In the genomic region with DNA sequence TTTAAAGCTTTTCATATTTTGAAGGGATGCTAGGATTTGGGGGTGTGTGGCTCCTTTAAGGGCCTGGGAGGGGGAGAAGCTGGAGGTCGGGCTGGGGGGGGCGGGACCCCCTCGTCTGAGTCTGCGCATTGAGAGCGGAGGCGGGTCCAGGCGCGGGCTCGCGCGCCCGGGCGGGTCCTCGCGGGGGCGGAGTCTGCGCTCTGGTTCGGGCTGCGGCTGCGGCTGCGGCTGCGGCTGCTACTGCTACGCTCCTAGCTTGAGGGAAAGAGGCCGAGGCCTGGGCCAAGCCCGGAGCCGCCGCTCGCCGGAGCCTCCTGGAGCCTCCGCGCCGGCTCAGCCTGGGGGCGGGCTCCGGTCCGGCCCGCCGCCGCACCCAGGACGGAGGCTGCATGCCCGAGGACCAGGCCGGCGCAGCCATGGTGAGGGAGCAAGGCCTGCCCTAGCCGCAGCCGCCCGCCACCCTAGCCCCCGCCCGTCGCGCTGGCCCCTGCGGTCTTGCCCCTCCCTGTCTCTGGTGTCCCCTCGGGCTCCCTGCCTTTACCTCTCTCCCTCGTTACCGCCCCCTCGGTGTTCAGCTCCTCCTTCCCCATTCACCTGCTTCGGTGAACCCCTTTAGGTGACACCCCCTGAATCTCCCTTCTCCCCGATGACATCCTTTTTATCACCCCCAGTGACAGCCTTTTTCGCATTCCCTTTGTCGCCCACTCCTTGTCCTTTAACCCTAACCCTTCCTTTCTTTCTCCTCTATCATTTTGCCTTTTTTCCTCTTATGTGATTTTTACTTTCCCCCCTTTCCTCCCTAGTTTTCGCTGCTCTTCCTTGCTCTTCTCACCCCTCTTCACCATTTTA, we compare ENCODE assay signal across 8 cellular contexts. TPM values are rescaled to one million over a fixed set of nuclear protein-coding genes. Genes with fewer than 3 reads are reported as not detected.
DNase-seq lines count a peak whose midpoint lies in the region; ATAC-seq, FAIRE-seq and TF ChIP-seq lines count a peak whose summit lies in the region.

A gene (plus strand): TSS at position 189 of the 849 bp plus-strand sequence. CDS start 201 bp downstream, at position 390.

- H3K9ac ChIP-seq in HepG2 (ENCODE audit: insufficient read depth, low read depth, low read length), result peak within 1 kb of the TSS; percentile 88

- DNase-seq in C1 segment of cervical spinal cord (lab: John Stamatoyannopoulos, UW) (peak; percentile 27 to 95 (median 90)), NCI-H748 treated with DMSO at 0.1 percent for 48 hours (lab: John Stamatoyannopoulos, UW) (peak; percentile 82), HepG2 (ENCODE audit: low spot score) (peak; percentile 62)
- peak; percentile 79 to 88 for DNase-seq in activated CD4-positive, alpha-beta T cell treated with anti-CD3 and anti-CD28 coated beads, Interleukin-2, amount 50 U/mL, for 24 hours (ENCODE audit: low read depth in 1 of 2, low spot score in 1 of 2)
- DNase-seq in stimulated activated CD4-positive, alpha-beta T cell treated with anti-CD3 and anti-CD28 coated beads, Interleukin-4, amount 100 ng/mL, for 1 hour, result peak; percentile 89

- H3K36me3 Mint-ChIP-seq in dendritic cell treated with granulocyte-macrophage colony-stimulating factor and Interleukin-4, amounts not matched to agents 40 ng/mL and 50 ng/mL, for 4 days (ENCODE audit: low read depth), result peaks cover 19% of the 10 kb centered on the region

- H3K4me2 ChIP-seq in HepG2 (ENCODE audit: low read depth, low read length), result peak within 1 kb of the TSS; percentile 96

- H3K4me1 ChIP-seq in HepG2 (ENCODE audit: insufficient read depth, low read length), result peaks cover 34% of the 10 kb centered on the region

- TF ChIP-seq EP300 in HepG2 (IDR thresholded peaks at IDR 0.05; ENCODE audit: low read depth in 2 of 2, low read length in 2 of 2), result no peak
- TF ChIP-seq EP300 in HepG2 (CRISPR knock-in tag; IDR thresholded peaks at IDR 0.05; ENCODE audit: borderline replicate concordance), result no peak

- no peaks in the 10 kb centered on the region for H3K36me3 ChIP-seq in HepG2 (replicated peaks in 1 of 2; ENCODE audit: control insufficient read depth in 1 of 2, insufficient read depth in 2 of 2, low read length in 2 of 2)

- no peaks in the 10 kb centered on the region for H3K9me3 ChIP-seq in HepG2 (ENCODE audit: low read length)

- no peaks in the 10 kb centered on the region; the same call in 1 of the 2 replicates for H4K20me1 ChIP-seq in HepG2 (ENCODE audit: insufficient read depth, low read length)

- WGBS in HepG2 (ENCODE audit: low lambda C conversion rate), result 3% methylated on average over 9 of the region's 59 CpGs

- peak within 1 kb of the TSS; percentile 81 for H3K27ac Mint-ChIP-seq in dendritic cell treated with granulocyte-macrophage colony-stimulating factor and Interleukin-4, amounts not matched to agents 40 ng/mL and 50 ng/mL, for 4 days

- in situ Hi-C loops in HepG2 (cut with HindIII; ENCODE audit: extremely low pct_ligation_motif_present, low pct_unique_long_range_greater_than_20kb), result no loop called here

- peak within 1 kb of the TSS; percentile 84 for H3K27ac ChIP-seq in HepG2 (ENCODE audit: extremely low read length, insufficient read depth, low read length)

- FAIRE-seq in HepG2 (lab: Jason Lieb, UNC), result no peak

- peaks cover 51% of the 10 kb centered on the region for H3K4me1 Mint-ChIP-seq in dendritic cell treated with granulocyte-macrophage colony-stimulating factor and Interleukin-4, amounts not matched to agents 40 ng/mL and 50 ng/mL, for 4 days (ENCODE audit: low read depth)

- H3K4me3 ChIP-seq in HepG2 (replicated peaks in 1 of 3; ENCODE audit: insufficient read depth in 1 of 3, low read depth in 2 of 3, low read length in 3 of 3), result peak within 1 kb of the TSS; percentile 90 to 99 (median 92)

- TF ChIP-seq RAD21 in HepG2 (CRISPR knock-in tag; IDR thresholded peaks at IDR 0.05), result peak; percentile 59

- peak within 1 kb of the TSS; percentile 87 for H3K4me3 Mint-ChIP-seq in dendritic cell treated with granulocyte-macrophage colony-stimulating factor and Interleukin-4, amounts not matched to agents 40 ng/mL and 50 ng/mL, for 4 days

- intact Hi-C loops in dendritic cell treated with granulocyte-macrophage colony-stimulating factor and Interleukin-4, amounts not matched to agents 40 ng/mL and 50 ng/mL, for 4 days (cut with micrococcal nuclease), result no loop called here
- intact Hi-C loops in HepG2 (cut with micrococcal nuclease; ENCODE audit: unreplicated experiment), result loop anchor here (2.0 kb wide), 1 partner anchor 26 kb away; no protein-coding TSS in a partner anchor

- no peaks in the 10 kb centered on the region; a peak in 2 of 5 replicates for H3K27me3 ChIP-seq in HepG2 (ENCODE audit: control insufficient read depth in 1 of 2, insufficient read depth in 2 of 2, low read length in 2 of 2)

- no TSS peak for BruUV-seq in HepG2 (replicated peaks; lab: Mats Ljungman, UMichigan)

- peaks cover 24% of the 10 kb centered on the region for H3K79me2 ChIP-seq in HepG2 (ENCODE audit: insufficient read depth, low read length)

- peak within 1 kb of the TSS; percentile 99 for H2AFZ ChIP-seq in HepG2 (ENCODE audit: low read length)

- ATAC-seq in GM19395 (IDR thresholded peaks at IDR 0.05; ENCODE audit: unreplicated experiment), result peak; percentile 91
- ATAC-seq in HG03558 (IDR thresholded peaks at IDR 0.05; ENCODE audit: extremely low read depth, unreplicated experiment), result peak; percentile 82
- peak; percentile 97 for ATAC-seq in HepG2

- POLR2A ChIA-PET in HepG2 (lab: Yijun Ruan, JAX), result interaction anchor here (0.8 to 2.5 kb wide), 7 partner anchors 13 to 419 kb away, joined by 3 to 21 read pairs (median 4); a partner anchor contains a TSS

- CTCF ChIA-PET in HepG2 (lab: Yijun Ruan, JAX; ENCODE audit: low intra/inter-chr PET ratio, low total read pairs), result no interaction called here

- no peaks in the 10 kb centered on the region for H3K9me3 Mint-ChIP-seq in dendritic cell treated with granulocyte-macrophage colony-stimulating factor and Interleukin-4, amounts not matched to agents 40 ng/mL and 50 ng/mL, for 4 days

- TF ChIP-seq CTCF in HepG2 (CRISPR knock-in tag; IDR thresholded peaks at IDR 0.05), result no peak

- peak; percentile 49 to 77; a peak in 3 of 4 replicates for TF ChIP-seq POLR2A in HepG2 (IDR thresholded peaks at IDR 0.05; ENCODE audit: insufficient read depth in 1 of 2, low read depth in 2 of 2, low read length in 2 of 2)

- peaks cover 4% of the 10 kb centered on the region for H3K27me3 Mint-ChIP-seq in dendritic cell treated with granulocyte-macrophage colony-stimulating factor and Interleukin-4, amounts not matched to agents 40 ng/mL and 50 ng/mL, for 4 days

TF ChIP-seq in HepG2, 621 proteins besides CTCF, POLR2A, EP300 and RAD21 (continues in another document):
- TF ChIP-seq, protein P1, sequence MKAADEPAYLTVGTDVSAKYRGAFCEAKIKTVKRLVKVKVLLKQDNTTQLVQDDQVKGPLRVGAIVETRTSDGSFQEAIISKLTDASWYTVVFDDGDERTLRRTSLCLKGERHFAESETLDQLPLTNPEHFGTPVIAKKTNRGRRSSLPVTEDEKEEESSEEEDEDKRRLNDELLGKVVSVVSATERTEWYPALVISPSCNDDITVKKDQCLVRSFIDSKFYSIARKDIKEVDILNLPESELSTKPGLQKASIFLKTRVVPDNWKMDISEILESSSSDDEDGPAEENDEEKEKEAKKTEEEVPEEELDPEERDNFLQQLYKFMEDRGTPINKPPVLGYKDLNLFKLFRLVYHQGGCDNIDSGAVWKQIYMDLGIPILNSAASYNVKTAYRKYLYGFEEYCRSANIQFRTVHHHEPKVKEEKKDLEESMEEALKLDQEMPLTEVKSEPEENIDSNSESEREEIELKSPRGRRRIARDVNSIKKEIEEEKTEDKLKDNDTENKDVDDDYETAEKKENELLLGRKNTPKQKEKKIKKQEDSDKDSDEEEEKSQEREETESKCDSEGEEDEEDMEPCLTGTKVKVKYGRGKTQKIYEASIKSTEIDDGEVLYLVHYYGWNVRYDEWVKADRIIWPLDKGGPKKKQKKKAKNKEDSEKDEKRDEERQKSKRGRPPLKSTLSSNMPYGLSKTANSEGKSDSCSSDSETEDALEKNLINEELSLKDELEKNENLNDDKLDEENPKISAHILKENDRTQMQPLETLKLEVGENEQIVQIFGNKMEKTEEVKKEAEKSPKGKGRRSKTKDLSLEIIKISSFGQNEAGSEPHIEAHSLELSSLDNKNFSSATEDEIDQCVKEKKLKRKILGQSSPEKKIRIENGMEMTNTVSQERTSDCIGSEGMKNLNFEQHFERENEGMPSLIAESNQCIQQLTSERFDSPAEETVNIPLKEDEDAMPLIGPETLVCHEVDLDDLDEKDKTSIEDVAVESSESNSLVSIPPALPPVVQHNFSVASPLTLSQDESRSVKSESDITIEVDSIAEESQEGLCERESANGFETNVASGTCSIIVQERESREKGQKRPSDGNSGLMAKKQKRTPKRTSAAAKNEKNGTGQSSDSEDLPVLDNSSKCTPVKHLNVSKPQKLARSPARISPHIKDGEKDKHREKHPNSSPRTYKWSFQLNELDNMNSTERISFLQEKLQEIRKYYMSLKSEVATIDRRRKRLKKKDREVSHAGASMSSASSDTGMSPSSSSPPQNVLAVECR (CRISPR knock-in tag; IDR thresholded peaks at IDR 0.05; ENCODE audit: borderline replicate concordance), result peak; percentile 69; the same call in 1 of the 2 replicates
- TF ChIP-seq KDM5B (CRISPR knock-in tag; IDR thresholded peaks at IDR 0.05; ENCODE audit: borderline replicate concordance), result peak; percentile 68; the same call in 1 of the 2 replicates

RNA-seq across cellular contexts. Expression of the gene that starts here (rescaled TPM):
- 17.9 and 28.1 TPM in 2 replicates for total RNA-seq in HepG2 (2016; rRNA removed; fragmentation: Illumina TruSeq; extraction: Trizol)
- total RNA-seq in HepG2 (2016; cell fraction: cytosol; rRNA removed; fragmentation: Illumina TruSeq; extraction: Trizol; ENCODE audit: low read depth), result 2.2 and 2.5 TPM in 2 replicates
- total RNA-seq in HepG2 (2016; cell fraction: insoluble cytoplasmic fraction; rRNA removed; fragmentation: Illumina TruSeq; extraction: Trizol), result 18.2 and 27.0 TPM in 2 replicates
- total RNA-seq in HepG2 (2016; cell fraction: membrane; rRNA removed; fragmentation: Illumina TruSeq; extraction: Trizol), result 8.1 and 8.3 TPM in 2 replicates
- 17.9 and 18.0 TPM in 2 replicates for total RNA-seq in HepG2 (2016; cell fraction: nucleus; rRNA removed; fragmentation: Illumina TruSeq; extraction: Trizol)
- polyA plus RNA-seq in HepG2 (2011; rRNA removed), result 6.4 and 6.9 TPM in 2 replicates
- 3.3 and 4.9 TPM in 2 replicates for polyA plus RNA-seq in HepG2 (2011; cell fraction: cytosol; rRNA removed)
- polyA plus RNA-seq in HepG2 (2011; cell fraction: nucleus; rRNA removed), result 3.6 and 4.2 TPM in 2 replicates
- 3.8 and 5.0 TPM in 2 replicates for polyA plus RNA-seq in HepG2 (2012)
- 0.28 and 0.43 TPM in 2 replicates for polyA plus RNA-seq in HepG2 (2016; cell fraction: cytosol; fragmentation: Illumina TruSeq; extraction: Trizol; ENCODE audit: low read depth)
- polyA plus RNA-seq in HepG2 (2016; cell fraction: insoluble cytoplasmic fraction; fragmentation: Illumina TruSeq; extraction: Trizol; ENCODE audit: low read depth), result 9.8 and 10.7 TPM in 2 replicates
- polyA plus RNA-seq in HepG2 (2016; cell fraction: membrane; fragmentation: Illumina TruSeq; extraction: Trizol; ENCODE audit: low read depth), result 1.7 and 1.8 TPM in 2 replicates
- polyA plus RNA-seq in HepG2 (2016; cell fraction: nucleus; fragmentation: Illumina TruSeq; extraction: Trizol; ENCODE audit: insufficient read depth, low read depth), result 8.2 and 8.3 TPM in 2 replicates
- 23.6 and 31.5 TPM in 2 replicates for polyA minus RNA-seq in HepG2 (2011; rRNA and poly(A)+ RNA removed; ENCODE audit: low replicate concordance)
- 10.2 and 11.1 TPM in 2 replicates for polyA minus RNA-seq in HepG2 (2011; cell fraction: cytosol; rRNA and poly(A)+ RNA removed)
- polyA minus RNA-seq in HepG2 (2011; cell fraction: nucleus; rRNA and poly(A)+ RNA removed), result 26.4 and 34.1 TPM in 2 replicates

Comparison
In these comparisons a context has a peak if more than half of its experiments do, and no peak if none do; other contexts are left out.
1. Peak in every context shown above with its lines: DNase-seq, ATAC-seq, H3K4me3 ChIP-seq and H3K27ac ChIP-seq.